In the genomic region with DNA sequence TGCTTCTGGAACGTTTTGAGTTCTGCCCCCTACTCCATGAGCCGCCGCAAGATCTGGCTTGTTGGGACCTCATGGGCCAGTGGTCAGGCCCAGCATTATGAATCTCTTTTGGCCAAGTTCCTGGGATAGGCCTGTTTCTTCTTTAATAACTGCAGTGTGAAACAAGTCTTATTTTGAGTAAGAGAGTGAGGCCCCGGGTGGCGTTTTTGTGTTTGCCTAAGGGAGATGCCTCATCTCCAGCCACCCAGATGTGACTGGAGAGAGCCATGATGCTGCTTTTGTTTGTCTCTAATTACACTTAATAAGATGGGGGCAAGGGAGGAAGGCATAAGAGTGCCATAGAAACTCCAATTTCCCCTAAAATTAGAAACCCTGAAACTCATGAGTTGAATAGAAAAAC, we compare ENCODE assay signal across 1 cellular context.
TF ChIP-seq lines count a peak whose summit lies in the region.

No MANE protein-coding gene starts in this region.

TF ChIP-seq in GM23338, 12 proteins besides CTCF, POLR2A, EP300 and RAD21 (continued from another document):
- TF ChIP-seq, protein P1, sequence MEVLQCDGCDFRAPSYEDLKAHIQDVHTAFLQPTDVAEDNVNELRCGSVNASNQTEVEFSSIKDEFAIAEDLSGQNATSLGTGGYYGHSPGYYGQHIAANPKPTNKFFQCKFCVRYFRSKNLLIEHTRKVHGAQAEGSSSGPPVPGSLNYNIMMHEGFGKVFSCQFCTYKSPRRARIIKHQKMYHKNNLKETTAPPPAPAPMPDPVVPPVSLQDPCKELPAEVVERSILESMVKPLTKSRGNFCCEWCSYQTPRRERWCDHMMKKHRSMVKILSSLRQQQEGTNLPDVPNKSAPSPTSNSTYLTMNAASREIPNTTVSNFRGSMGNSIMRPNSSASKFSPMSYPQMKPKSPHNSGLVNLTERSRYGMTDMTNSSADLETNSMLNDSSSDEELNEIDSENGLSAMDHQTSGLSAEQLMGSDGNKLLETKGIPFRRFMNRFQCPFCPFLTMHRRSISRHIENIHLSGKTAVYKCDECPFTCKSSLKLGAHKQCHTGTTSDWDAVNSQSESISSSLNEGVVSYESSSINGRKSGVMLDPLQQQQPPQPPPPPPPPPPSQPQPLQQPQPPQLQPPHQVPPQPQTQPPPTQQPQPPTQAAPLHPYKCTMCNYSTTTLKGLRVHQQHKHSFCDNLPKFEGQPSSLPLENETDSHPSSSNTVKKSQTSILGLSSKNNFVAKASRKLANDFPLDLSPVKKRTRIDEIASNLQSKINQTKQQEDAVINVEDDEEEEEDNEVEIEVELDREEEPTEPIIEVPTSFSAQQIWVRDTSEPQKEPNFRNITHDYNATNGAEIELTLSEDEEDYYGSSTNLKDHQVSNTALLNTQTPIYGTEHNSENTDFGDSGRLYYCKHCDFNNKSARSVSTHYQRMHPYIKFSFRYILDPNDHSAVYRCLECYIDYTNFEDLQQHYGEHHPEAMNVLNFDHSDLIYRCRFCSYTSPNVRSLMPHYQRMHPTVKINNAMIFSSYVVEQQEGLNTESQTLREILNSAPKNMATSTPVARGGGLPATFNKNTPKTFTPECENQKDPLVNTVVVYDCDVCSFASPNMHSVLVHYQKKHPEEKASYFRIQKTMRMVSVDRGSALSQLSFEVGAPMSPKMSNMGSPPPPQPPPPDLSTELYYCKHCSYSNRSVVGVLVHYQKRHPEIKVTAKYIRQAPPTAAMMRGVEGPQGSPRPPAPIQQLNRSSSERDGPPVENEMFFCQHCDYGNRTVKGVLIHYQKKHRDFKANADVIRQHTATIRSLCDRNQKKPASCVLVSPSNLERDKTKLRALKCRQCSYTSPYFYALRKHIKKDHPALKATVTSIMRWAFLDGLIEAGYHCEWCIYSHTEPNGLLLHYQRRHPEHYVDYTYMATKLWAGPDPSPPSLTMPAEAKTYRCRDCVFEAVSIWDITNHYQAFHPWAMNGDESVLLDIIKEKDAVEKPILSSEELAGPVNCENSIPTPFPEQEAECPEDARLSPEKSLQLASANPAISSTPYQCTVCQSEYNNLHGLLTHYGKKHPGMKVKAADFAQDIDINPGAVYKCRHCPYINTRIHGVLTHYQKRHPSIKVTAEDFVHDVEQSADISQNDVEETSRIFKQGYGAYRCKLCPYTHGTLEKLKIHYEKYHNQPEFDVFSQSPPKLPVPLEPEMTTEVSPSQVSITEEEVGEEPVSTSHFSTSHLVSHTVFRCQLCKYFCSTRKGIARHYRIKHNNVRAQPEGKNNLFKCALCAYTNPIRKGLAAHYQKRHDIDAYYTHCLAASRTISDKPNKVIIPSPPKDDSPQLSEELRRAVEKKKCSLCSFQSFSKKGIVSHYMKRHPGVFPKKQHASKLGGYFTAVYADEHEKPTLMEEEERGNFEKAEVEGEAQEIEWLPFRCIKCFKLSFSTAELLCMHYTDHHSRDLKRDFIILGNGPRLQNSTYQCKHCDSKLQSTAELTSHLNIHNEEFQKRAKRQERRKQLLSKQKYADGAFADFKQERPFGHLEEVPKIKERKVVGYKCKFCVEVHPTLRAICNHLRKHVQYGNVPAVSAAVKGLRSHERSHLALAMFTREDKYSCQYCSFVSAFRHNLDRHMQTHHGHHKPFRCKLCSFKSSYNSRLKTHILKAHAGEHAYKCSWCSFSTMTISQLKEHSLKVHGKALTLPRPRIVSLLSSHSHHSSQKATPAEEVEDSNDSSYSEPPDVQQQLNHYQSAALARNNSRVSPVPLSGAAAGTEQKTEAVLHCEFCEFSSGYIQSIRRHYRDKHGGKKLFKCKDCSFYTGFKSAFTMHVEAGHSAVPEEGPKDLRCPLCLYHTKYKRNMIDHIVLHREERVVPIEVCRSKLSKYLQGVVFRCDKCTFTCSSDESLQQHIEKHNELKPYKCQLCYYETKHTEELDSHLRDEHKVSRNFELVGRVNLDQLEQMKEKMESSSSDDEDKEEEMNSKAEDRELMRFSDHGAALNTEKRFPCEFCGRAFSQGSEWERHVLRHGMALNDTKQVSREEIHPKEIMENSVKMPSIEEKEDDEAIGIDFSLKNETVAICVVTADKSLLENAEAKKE (CRISPR knock-in tag; IDR thresholded peaks at IDR 0.05), result no peak
- TF ChIP-seq POLR2AphosphoS5 (IDR thresholded peaks at IDR 0.05; ENCODE audit: low read depth) (no peak), NANOG (IDR thresholded peaks at IDR 0.05; ENCODE audit: borderline replicate concordance) (no peak)
